8 cellular contexts compared by ENCODE assay signal in the genomic region with DNA sequence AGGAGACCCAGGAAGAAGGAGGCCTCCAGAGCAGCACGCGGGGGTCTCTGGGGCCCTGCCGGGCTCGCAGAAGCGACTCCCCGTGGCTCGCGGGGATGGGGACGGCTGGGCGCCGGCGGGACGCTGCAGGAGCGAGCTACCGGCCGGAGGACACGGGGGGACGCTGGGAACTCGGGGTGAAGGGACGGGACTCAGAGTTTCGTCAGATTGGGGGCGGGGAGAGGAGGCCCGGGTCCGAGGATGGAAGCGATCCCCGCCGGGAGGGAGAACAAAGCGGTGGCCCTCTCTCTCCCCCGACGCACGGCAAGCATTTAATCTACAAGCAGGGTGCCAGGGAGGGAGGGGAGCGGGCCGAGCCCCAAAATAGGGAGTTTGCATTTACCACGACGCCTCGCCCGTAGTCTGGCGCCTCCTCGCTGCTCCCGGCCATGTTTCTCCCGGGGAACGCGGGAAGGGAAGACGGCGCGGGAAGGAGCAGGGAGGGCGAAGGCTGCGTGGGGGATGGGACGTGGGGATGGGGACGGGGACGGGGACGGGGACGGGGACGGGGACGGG. TPM values are rescaled to one million over a fixed set of nuclear protein-coding genes. Genes with fewer than 3 reads are reported as not detected.
A peak's percentile ranks its signal among the peaks of the same experiment; 100 is the strongest.
DNase-seq lines count a peak whose midpoint lies in the region; ATAC-seq and TF ChIP-seq lines count a peak whose summit lies in the region.

A gene with protein sequence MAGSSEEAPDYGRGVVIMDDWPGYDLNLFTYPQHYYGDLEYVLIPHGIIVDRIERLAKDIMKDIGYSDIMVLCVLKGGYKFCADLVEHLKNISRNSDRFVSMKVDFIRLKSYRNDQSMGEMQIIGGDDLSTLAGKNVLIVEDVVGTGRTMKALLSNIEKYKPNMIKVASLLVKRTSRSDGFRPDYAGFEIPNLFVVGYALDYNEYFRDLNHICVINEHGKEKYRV (minus strand): TSS at position 461 of the 555 bp plus-strand sequence. CDS start 31 bp downstream, at position 430.

- H3K4me2 ChIP-seq in BLaER1: peak within 1 kb of the TSS; percentile 94

- no peaks in the 10 kb centered on the region for H3K27me3 ChIP-seq in BLaER1
- no peaks in the 10 kb centered on the region for H3K27me3 ChIP-seq in endodermal cell (ENCODE audit: control insufficient read depth, insufficient read depth, low read length, poor library complexity, severe bottlenecking)
- no peaks in the 10 kb centered on the region for H3K27me3 ChIP-seq in testis

- CTCF ChIA-PET in WTC11 (lab: Charles Lee): interaction anchor here (0.9 to 1.7 kb wide), 7 partner anchors 17 to 309 kb away, joined by 3 to 5 read pairs (median 4); no protein-coding TSS in a partner anchor

- POLR2A ChIA-PET in WTC11 (lab: Charles Lee): interaction anchor here (0.6 to 1.7 kb wide), 10 partner anchors 24 to 231 kb away, joined by 3 to 12 read pairs (median 3); a partner anchor contains a TSS

- TF ChIP-seq POLR2A in testis (IDR thresholded peaks at IDR 0.05): no peak

- TF ChIP-seq CTCF in WTC11 (IDR thresholded peaks at IDR 0.05) (no peak), endodermal cell (conservative IDR thresholded peaks at IDR 0.05) (no peak), mesothelial cell of epicardium (IDR thresholded peaks at IDR 0.05; ENCODE audit: unreplicated experiment) (no peak), testis (IDR thresholded peaks at IDR 0.05) (no peak)

- H3K9me3 ChIP-seq in BLaER1: no peaks in the 10 kb centered on the region
- no peaks in the 10 kb centered on the region for H3K9me3 ChIP-seq in endodermal cell (ENCODE audit: control insufficient read depth, low read length)
- no peaks in the 10 kb centered on the region for H3K9me3 ChIP-seq in testis

- H3K9ac ChIP-seq in BLaER1: peak within 1 kb of the TSS; percentile 85
- H3K9ac ChIP-seq in endodermal cell (ENCODE audit: extremely low read depth, low read length, poor library complexity, severe bottlenecking): no peak within 1 kb of the TSS

- peak within 1 kb of the TSS; percentile 75 for H3K4me3 Mint-ChIP-seq in WTC11
- H3K4me3 Mint-ChIP-seq in endodermal cell: peak within 1 kb of the TSS; percentile 72
- H3K4me3 Mint-ChIP-seq in mesothelial cell of epicardium: peak within 1 kb of the TSS; percentile 82

- H3K4me1 Mint-ChIP-seq in WTC11 (peaks cover 35% of the 10 kb centered on the region), endodermal cell (peaks cover 41% of the 10 kb centered on the region), mesothelial cell of epicardium (peaks cover 37% of the 10 kb centered on the region)

- peak within 1 kb of the TSS; percentile 89 for H3K27ac ChIP-seq in BLaER1
- peak within 1 kb of the TSS; percentile 96 for H3K27ac ChIP-seq in endodermal cell (ENCODE audit: low read depth, low read length)
- peak within 1 kb of the TSS; percentile 41 to 80 for H3K27ac ChIP-seq in testis

- H3K9me3 Mint-ChIP-seq in WTC11 (no peaks in the 10 kb centered on the region), endodermal cell (no peaks in the 10 kb centered on the region), mesothelial cell of epicardium (no peaks in the 10 kb centered on the region)

- WGBS in endodermal cell (ENCODE audit: insufficient coverage in 1 of 2, insufficient read length in 1 of 2), 2 experiments: 6 to 11% methylated on average over 9 to 49 of the region's 55 CpGs
- WGBS in testis, 2 donors: 2 to 5% methylated on average over 25 to 48 of the region's 55 CpGs

- H3K27ac Mint-ChIP-seq in WTC11 (peak within 1 kb of the TSS; percentile 84), endodermal cell (peak within 1 kb of the TSS; percentile 96), mesothelial cell of epicardium (peak within 1 kb of the TSS; percentile 96)

- H3K4me1 ChIP-seq in BLaER1: peaks cover 11% of the 10 kb centered on the region
- H3K4me1 ChIP-seq in endodermal cell (ENCODE audit: control insufficient read depth, insufficient read depth, low read length): peaks cover 6% of the 10 kb centered on the region
- H3K4me1 ChIP-seq in testis: peaks cover 6% of the 10 kb centered on the region

- H3K36me3 ChIP-seq in BLaER1 (no peaks in the 10 kb centered on the region), endodermal cell (ENCODE audit: control insufficient read depth, insufficient read depth, low read length) (no peaks in the 10 kb centered on the region), testis (ENCODE audit: low read depth, missing control alignments) (no peaks in the 10 kb centered on the region)

- no peaks in the 10 kb centered on the region for H4K20me1 ChIP-seq in BLaER1

- DNase-seq in WTC11 (ENCODE audit: low spot score) (peak; percentile 65), endodermal cell (peak; percentile 81), mesothelial cell of epicardium (ENCODE audit: low spot score in 2 of 2, unreplicated experiment in 2 of 2) (peak; percentile 45 to 68), testis (peak; percentile 33)

- H3K36me3 Mint-ChIP-seq in WTC11 (no peaks in the 10 kb centered on the region), endodermal cell (ENCODE audit: low read depth) (no peaks in the 10 kb centered on the region), mesothelial cell of epicardium (no peaks in the 10 kb centered on the region)

- intact Hi-C loops in testis (cut with DNase I; ENCODE audit: low total_unique reads): no loop called here

- H3K27me3 Mint-ChIP-seq in WTC11 (ENCODE audit: low read depth) (no peaks in the 10 kb centered on the region), endodermal cell (ENCODE audit: insufficient read depth) (no peaks in the 10 kb centered on the region), mesothelial cell of epicardium (ENCODE audit: low read depth) (no peaks in the 10 kb centered on the region)

- peak within 1 kb of the TSS; percentile 74 for H3K4me3 ChIP-seq in BLaER1
- peak within 1 kb of the TSS; percentile 63 for H3K4me3 ChIP-seq in endodermal cell (ENCODE audit: low read length)
- H3K4me3 ChIP-seq in testis: peak within 1 kb of the TSS; percentile 68 to 72

- peak; percentile 37 for ATAC-seq in GM19025 (IDR thresholded peaks at IDR 0.05; ENCODE audit: low read depth, unreplicated experiment)
- peak; percentile 43 for ATAC-seq in HG03354 (IDR thresholded peaks at IDR 0.05; ENCODE audit: poor library complexity, severe bottlenecking, unreplicated experiment)
- ATAC-seq in WTC11: peak; percentile 11
- ATAC-seq in HG03378 (IDR thresholded peaks at IDR 0.05; ENCODE audit: unreplicated experiment): no peak

TF ChIP-seq in WTC11, 78 proteins besides CTCF, POLR2A, EP300 and RAD21 (continues in another document):
- no peak for TF ChIP-seq TCF7 (CRISPR knock-in tag; IDR thresholded peaks at IDR 0.05; ENCODE audit: low read depth)
- TF ChIP-seq MYBL2 (CRISPR knock-in tag; IDR thresholded peaks at IDR 0.05): 0 out of 2 replicates have a peak, but pooled peaks have one; percentile 64
- TF ChIP-seq, protein P1, sequence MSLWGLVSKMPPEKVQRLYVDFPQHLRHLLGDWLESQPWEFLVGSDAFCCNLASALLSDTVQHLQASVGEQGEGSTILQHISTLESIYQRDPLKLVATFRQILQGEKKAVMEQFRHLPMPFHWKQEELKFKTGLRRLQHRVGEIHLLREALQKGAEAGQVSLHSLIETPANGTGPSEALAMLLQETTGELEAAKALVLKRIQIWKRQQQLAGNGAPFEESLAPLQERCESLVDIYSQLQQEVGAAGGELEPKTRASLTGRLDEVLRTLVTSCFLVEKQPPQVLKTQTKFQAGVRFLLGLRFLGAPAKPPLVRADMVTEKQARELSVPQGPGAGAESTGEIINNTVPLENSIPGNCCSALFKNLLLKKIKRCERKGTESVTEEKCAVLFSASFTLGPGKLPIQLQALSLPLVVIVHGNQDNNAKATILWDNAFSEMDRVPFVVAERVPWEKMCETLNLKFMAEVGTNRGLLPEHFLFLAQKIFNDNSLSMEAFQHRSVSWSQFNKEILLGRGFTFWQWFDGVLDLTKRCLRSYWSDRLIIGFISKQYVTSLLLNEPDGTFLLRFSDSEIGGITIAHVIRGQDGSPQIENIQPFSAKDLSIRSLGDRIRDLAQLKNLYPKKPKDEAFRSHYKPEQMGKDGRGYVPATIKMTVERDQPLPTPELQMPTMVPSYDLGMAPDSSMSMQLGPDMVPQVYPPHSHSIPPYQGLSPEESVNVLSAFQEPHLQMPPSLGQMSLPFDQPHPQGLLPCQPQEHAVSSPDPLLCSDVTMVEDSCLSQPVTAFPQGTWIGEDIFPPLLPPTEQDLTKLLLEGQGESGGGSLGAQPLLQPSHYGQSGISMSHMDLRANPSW (CRISPR knock-in tag; conservative IDR thresholded peaks at IDR 0.05; ENCODE audit: low read depth): no peak
- TF ChIP-seq RORB (CRISPR knock-in tag; IDR thresholded peaks at IDR 0.05): no peak
- peak; percentile 74; the same call in 1 of the 2 replicates for TF ChIP-seq ZNF416 (CRISPR knock-in tag; IDR thresholded peaks at IDR 0.05)
- TF ChIP-seq, protein P2, sequence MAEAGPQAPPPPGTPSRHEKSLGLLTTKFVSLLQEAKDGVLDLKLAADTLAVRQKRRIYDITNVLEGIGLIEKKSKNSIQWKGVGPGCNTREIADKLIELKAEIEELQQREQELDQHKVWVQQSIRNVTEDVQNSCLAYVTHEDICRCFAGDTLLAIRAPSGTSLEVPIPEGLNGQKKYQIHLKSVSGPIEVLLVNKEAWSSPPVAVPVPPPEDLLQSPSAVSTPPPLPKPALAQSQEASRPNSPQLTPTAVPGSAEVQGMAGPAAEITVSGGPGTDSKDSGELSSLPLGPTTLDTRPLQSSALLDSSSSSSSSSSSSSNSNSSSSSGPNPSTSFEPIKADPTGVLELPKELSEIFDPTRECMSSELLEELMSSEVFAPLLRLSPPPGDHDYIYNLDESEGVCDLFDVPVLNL (CRISPR knock-in tag; IDR thresholded peaks at IDR 0.05; ENCODE audit: borderline replicate concordance, low read depth): peak; percentile 87
- 0 out of 2 replicates have a peak, but pooled peaks have one; percentile 18 for TF ChIP-seq ZNF423 (CRISPR knock-in tag; IDR thresholded peaks at IDR 0.05)
- peak; percentile 52; the same call in 1 of the 2 replicates for TF ChIP-seq NFE2L1 (CRISPR knock-in tag; IDR thresholded peaks at IDR 0.05)
- TF ChIP-seq ELF4 (CRISPR knock-in tag; IDR thresholded peaks at IDR 0.05; ENCODE audit: low read depth): no peak

RNA-seq across cellular contexts. Expression of the gene that starts here (rescaled TPM):
- 4.8 to 6.4 TPM (median 6.1 TPM) in 3 replicates for total RNA-seq in WTC11 (2021)
- total RNA-seq in endodermal cell: 10 to 100 TPM; 14.5 to 18.3 TPM
- polyA plus RNA-seq in endodermal cell (2013, experiment 1 of 2): 16.1 TPM
- polyA plus RNA-seq in endodermal cell (2013, experiment 2 of 2): 16.3 TPM
- 26.3 to 27.5 TPM (median 27.0 TPM) in 3 replicates for total RNA-seq in mesothelial cell of epicardium
- total RNA-seq in testis: 1 to 10 TPM; 1.2 to 2.7 TPM
- polyA plus RNA-seq in testis (ENCODE audit: insufficient read depth, low read depth, low replicate concordance): 3.5 TPM
